In genomic region chr4:143699331-143700059, GRCh38 we compare ENCODE assay signal across 14 cellular contexts. TPM values are rescaled to one million over a fixed set of nuclear protein-coding genes. Genes with fewer than 3 reads are reported as not detected.
DNase-seq lines count a peak whose midpoint lies in the region; ATAC-seq and TF ChIP-seq lines count a peak whose summit lies in the region.
"Had no signal": no experiment of that assay in that cellular context is flagged by ENCODE, and none has a peak within 500 bp of the region (broad histone marks: within the 10 kb centered on the region; RNA-seq: fewer than 3 reads in every experiment).

No MANE protein-coding gene starts in this region.

- H3K4me1 Mint-ChIP-seq in activated T-helper 2 cell treated with anti-CD3 and anti-CD28 coated beads, Interferon-gamma antibody, Interleukin-2, Interleukin-4, amounts not matched to agents 10 μg/mL and 5 μg/mL and 100 μg/mL, durations not matched to agents 14 hours and 24 hours and 36 hours (ENCODE audit: low read depth): peaks cover 6% of the 10 kb centered on the region

- no peak for TF ChIP-seq POLR2A in spleen (IDR thresholded peaks at IDR 0.05)

- no peaks in the 10 kb centered on the region for H3K4me1 ChIP-seq in iPS-20b (ENCODE audit: insufficient read depth, low read length)
- peaks cover 7 to 23% (median 18%) of the 10 kb centered on the region in 6 donors for H3K4me1 ChIP-seq in spleen

- H3K27me3 Mint-ChIP-seq in activated T-helper 2 cell treated with anti-CD3 and anti-CD28 coated beads, Interferon-gamma antibody, Interleukin-2, Interleukin-4, amounts not matched to agents 10 μg/mL and 5 μg/mL and 100 μg/mL, durations not matched to agents 14 hours and 24 hours and 36 hours (ENCODE audit: low read depth): peaks cover 56% of the 10 kb centered on the region

- no peak for TF ChIP-seq CTCF in spleen (IDR thresholded peaks at IDR 0.05 in 8 of 11, conservative IDR thresholded peaks at IDR 0.05 in 3 of 11)

- H3K9me3 ChIP-seq in iPS-20b (ENCODE audit: insufficient read depth, low read depth, low read length) (no peaks in the 10 kb centered on the region), spleen (no peaks in the 10 kb centered on the region)
- H3K9me3 ChIP-seq: pancreas had no signal

- no peaks in the 10 kb centered on the region for H3K36me3 Mint-ChIP-seq in activated T-helper 2 cell treated with anti-CD3 and anti-CD28 coated beads, Interferon-gamma antibody, Interleukin-2, Interleukin-4, amounts not matched to agents 10 μg/mL and 5 μg/mL and 100 μg/mL, durations not matched to agents 14 hours and 24 hours and 36 hours (ENCODE audit: low read depth)

- intact Hi-C loops in activated T-helper 2 cell treated with anti-CD3 and anti-CD28 coated beads, Interferon-gamma antibody, Interleukin-2, Interleukin-4, amounts not matched to agents 10 μg/mL and 5 μg/mL and 100 μg/mL, durations not matched to agents 14 hours and 24 hours and 36 hours (cut with micrococcal nuclease): loop anchor here (5.0 kb wide), 1 partner anchor 142 kb away; no protein-coding TSS in a partner anchor
- intact Hi-C loops in spleen (cut with DNase I; ENCODE audit: low total_unique reads): no loop called here

- DNase-seq in activated T-helper 2 cell treated with anti-CD3 and anti-CD28 coated beads, Interferon-gamma antibody, Interleukin-2, Interleukin-4, amounts not matched to agents 10 μg/mL and 5 μg/mL and 100 μg/mL, durations not matched to agents 14 hours and 24 hours and 36 hours (ENCODE audit: low spot score): no peak
- DNase-seq in spleen (peak; percentile 63), Ammon's horn (ENCODE audit: low spot score) (no peak), T-helper 1 cell (no peak)
- DNase-seq: activated CD4-positive, CD25-positive, alpha-beta regulatory T cell treated with anti-CD3 and anti-CD28 coated beads, Interleukin-2, amount 50 U/mL, for 72 hours; NCI-H1048; NCI-H524 treated with DMSO at 0.1 percent for 48 hours; stimulated activated CD4-positive, alpha-beta T cell treated with anti-CD3 and anti-CD28 coated beads, Interleukin-2, amount 100 ng/mL, for 48 hours had no signal

- 42 to 61% (median 49%) methylated on average over 9 to 41 of the region's 41 CpGs for WGBS in spleen, 5 donors

- ATAC-seq in HG03432 (IDR thresholded peaks at IDR 0.05; ENCODE audit: unreplicated experiment) (peak; percentile 21), GM19452 (IDR thresholded peaks at IDR 0.05; ENCODE audit: unreplicated experiment) (no peak)

- peak overlapping the region; percentile 15 for H3K4me3 Mint-ChIP-seq in activated T-helper 2 cell treated with anti-CD3 and anti-CD28 coated beads, Interferon-gamma antibody, Interleukin-2, Interleukin-4, amounts not matched to agents 10 μg/mL and 5 μg/mL and 100 μg/mL, durations not matched to agents 14 hours and 24 hours and 36 hours (ENCODE audit: low read depth)

- peaks cover 73% of the 10 kb centered on the region for H3K27me3 ChIP-seq in iPS-20b (ENCODE audit: insufficient read depth, low read length)
- peaks cover 6 to 60% (median 31%) of the 10 kb centered on the region in 7 donors for H3K27me3 ChIP-seq in spleen (replicated peaks in 1 of 7)

- no peak overlapping the region for H3K9ac ChIP-seq in iPS-20b (ENCODE audit: low read depth, low read length)

- H3K36me3 ChIP-seq in iPS-20b (ENCODE audit: insufficient read depth, low read depth, low read length): no peaks in the 10 kb centered on the region
- no peaks in the 10 kb centered on the region for H3K36me3 ChIP-seq in spleen
- H3K36me3 ChIP-seq: pancreas had no signal

- H3K27ac ChIP-seq in iPS-20b (ENCODE audit: low read length) (no peak overlapping the region), spleen (no peak overlapping the region)
- H3K27ac ChIP-seq: pancreas had no signal

- H3K4me3 ChIP-seq in iPS-20b (ENCODE audit: low read length): peak overlapping the region; percentile 67
- peak overlapping the region in 5 of 8 donors; percentile 16 to 52 (median 19) for H3K4me3 ChIP-seq in spleen

- H3K27ac Mint-ChIP-seq in activated T-helper 2 cell treated with anti-CD3 and anti-CD28 coated beads, Interferon-gamma antibody, Interleukin-2, Interleukin-4, amounts not matched to agents 10 μg/mL and 5 μg/mL and 100 μg/mL, durations not matched to agents 14 hours and 24 hours and 36 hours: no peak overlapping the region
- H3K27ac Mint-ChIP-seq: stimulated activated naive CD8-positive, alpha-beta T cell treated with anti-CD3 and anti-CD28 coated beads, Interleukin-15, Interleukin-2, amounts not matched to agents 100 ng/mL and 50 ng/mL, for 24 hours had no signal

- no peaks in the 10 kb centered on the region for H3K9me3 Mint-ChIP-seq in activated T-helper 2 cell treated with anti-CD3 and anti-CD28 coated beads, Interferon-gamma antibody, Interleukin-2, Interleukin-4, amounts not matched to agents 10 μg/mL and 5 μg/mL and 100 μg/mL, durations not matched to agents 14 hours and 24 hours and 36 hours

RNA-seq across cellular contexts. Expression of gene FREM3, which starts 1.0 kb away (rescaled TPM):
- not detected in 2 replicates for total RNA-seq in activated T-helper 2 cell treated with anti-CD3 and anti-CD28 coated beads, Interferon-gamma antibody, Interleukin-2, Interleukin-4, amounts not matched to agents 10 μg/mL and 5 μg/mL and 100 μg/mL, durations not matched to agents 14 hours and 24 hours and 36 hours
- total RNA-seq in spleen: not detected
- polyA plus RNA-seq in spleen: not detected
- total RNA-seq: left lobe of liver, pancreas had no signal
- polyA plus RNA-seq: pancreas had no signal
